ENCODE assay signal across 1 cellular context in the genomic region with DNA sequence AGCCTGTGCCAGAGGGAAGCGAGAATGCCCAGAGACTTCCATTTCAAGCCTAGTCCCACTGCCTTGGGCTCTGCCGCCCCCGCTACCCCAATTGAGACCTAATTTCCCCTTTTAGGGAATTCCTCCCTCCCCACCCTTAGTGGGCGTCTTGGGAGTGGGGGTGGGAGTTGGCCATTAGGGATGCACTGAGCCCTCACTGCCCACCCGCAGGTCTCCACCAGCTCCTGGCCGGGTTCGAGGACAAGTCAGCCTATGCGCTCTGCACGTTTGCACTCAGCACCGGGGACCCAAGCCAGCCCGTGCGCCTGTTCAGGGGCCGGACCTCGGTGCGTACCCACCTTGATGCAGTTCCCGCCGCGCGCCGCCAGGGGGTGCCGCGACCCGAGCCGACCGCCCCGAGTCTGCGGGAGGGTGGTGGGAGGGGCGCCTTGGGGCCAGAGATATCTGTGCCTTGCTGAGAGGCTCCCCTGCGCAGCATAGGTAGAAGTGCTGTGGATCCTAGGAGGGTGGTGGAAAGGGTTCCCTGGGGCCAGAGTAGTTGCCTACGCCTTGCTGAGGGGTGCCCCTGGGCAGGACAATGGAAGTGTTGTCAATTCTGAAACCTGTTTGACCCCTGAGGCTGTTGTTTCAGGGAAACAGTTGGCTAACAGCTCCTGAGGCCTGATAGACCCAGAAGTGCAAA.
TF ChIP-seq lines count a peak whose summit lies in the region.

No MANE protein-coding gene starts in this region.

TF ChIP-seq in HepG2, 621 proteins besides CTCF, POLR2A, EP300 and RAD21 (continued from another document and continues in another):
- TF ChIP-seq, protein P1, sequence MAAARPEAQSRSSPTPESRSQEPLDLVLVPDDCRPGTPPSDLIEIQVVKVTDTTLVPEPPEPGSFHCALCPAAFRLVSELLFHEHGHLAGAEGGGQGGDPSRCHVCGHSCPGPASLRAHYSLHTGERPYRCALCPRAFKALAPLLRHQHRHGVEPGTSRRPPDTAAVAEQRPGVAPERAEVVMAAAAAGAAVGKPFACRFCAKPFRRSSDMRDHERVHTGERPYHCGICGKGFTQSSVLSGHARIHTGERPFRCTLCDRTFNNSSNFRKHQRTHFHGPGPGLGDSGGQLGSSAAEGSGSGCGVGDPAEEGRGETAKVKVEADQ (CRISPR knock-in tag; IDR thresholded peaks at IDR 0.05; ENCODE audit: borderline replicate concordance) = peak; percentile 80
- TF ChIP-seq JUND (CRISPR knock-in tag; IDR thresholded peaks at IDR 0.05) (peak; percentile 12; the same call in 1 of the 2 replicates), ATRX (CRISPR knock-in tag; IDR thresholded peaks at IDR 0.05; ENCODE audit: borderline replicate concordance) (no peak), JDP2 (CRISPR knock-in tag; IDR thresholded peaks at IDR 0.05; ENCODE audit: borderline replicate concordance) (no peak), BCL6 (CRISPR knock-in tag; IDR thresholded peaks at IDR 0.05) (peak; percentile 63; the same call in 1 of the 2 replicates), ZNF75D (CRISPR knock-in tag; IDR thresholded peaks at IDR 0.05; ENCODE audit: borderline replicate concordance) (no peak), ZNF3 (CRISPR knock-in tag; IDR thresholded peaks at IDR 0.05) (no peak), ZNF138 (CRISPR knock-in tag; IDR thresholded peaks at IDR 0.05; ENCODE audit: low read depth) (peak; percentile 80; the same call in 1 of the 2 replicates), SP140L (CRISPR knock-in tag; IDR thresholded peaks at IDR 0.05; ENCODE audit: borderline replicate concordance) (0 out of 2 replicates have a peak, but pooled peaks have one; percentile 25), ZNF431 (CRISPR knock-in tag; IDR thresholded peaks at IDR 0.05; ENCODE audit: borderline replicate concordance, low read depth) (0 out of 2 replicates have a peak, but pooled peaks have one; percentile 36), NR1H2 (CRISPR knock-in tag; IDR thresholded peaks at IDR 0.05; ENCODE audit: borderline replicate concordance, low read depth) (no peak; the same call in 1 of the 2 replicates), MIXL1 (CRISPR knock-in tag; IDR thresholded peaks at IDR 0.05) (peak; percentile 91), KMT2A (CRISPR knock-in tag; IDR thresholded peaks at IDR 0.05) (peak; percentile 76), SRY (CRISPR knock-in tag; IDR thresholded peaks at IDR 0.05) (0 out of 2 replicates have a peak, but pooled peaks have one; percentile 23), ZNF772 (CRISPR knock-in tag; IDR thresholded peaks at IDR 0.05) (peak; percentile 65; the same call in 1 of the 2 replicates), JARID2 (CRISPR knock-in tag; IDR thresholded peaks at IDR 0.05; ENCODE audit: insufficient replicate concordance) (peak; percentile 88), MXD4 (CRISPR knock-in tag; IDR thresholded peaks at IDR 0.05) (peak; percentile 69; the same call in 1 of the 2 replicates), POLR2AphosphoS2 (IDR thresholded peaks at IDR 0.05; ENCODE audit: low read depth, low read length) (no peak), HNF4G (IDR thresholded peaks at IDR 0.05; ENCODE audit: borderline replicate concordance, low read depth, low read length) (no peak), HNF4G (CRISPR knock-in tag; IDR thresholded peaks at IDR 0.05; ENCODE audit: borderline replicate concordance, low read depth) (peak; percentile 42; the same call in 1 of the 2 replicates), ZNF350 (CRISPR knock-in tag; IDR thresholded peaks at IDR 0.05; ENCODE audit: borderline replicate concordance, low read depth) (peak; percentile 90), TEAD3 (CRISPR knock-in tag; optimal IDR thresholded peaks at IDR 0.05; ENCODE audit: borderline replicate concordance) (peak; percentile 72), KDM1A (CRISPR knock-in tag; IDR thresholded peaks at IDR 0.05) (no peak), NRL (CRISPR knock-in tag; IDR thresholded peaks at IDR 0.05; ENCODE audit: borderline replicate concordance) (peak; percentile 91), PHB2 (IDR thresholded peaks at IDR 0.05; ENCODE audit: partially characterized antibody) (no peak), KDM3A (CRISPR knock-in tag; IDR thresholded peaks at IDR 0.05; ENCODE audit: low read depth) (peak; percentile 99), PLRG1 (conservative IDR thresholded peaks at IDR 0.05) (no peak), ZNF136 (CRISPR knock-in tag; IDR thresholded peaks at IDR 0.05; ENCODE audit: low read depth) (peak; percentile 55; the same call in 1 of the 2 replicates), ZNF629 (CRISPR knock-in tag; conservative IDR thresholded peaks at IDR 0.05) (0 out of 2 replicates have a peak, but pooled peaks have one; percentile 25), KDM6A (CRISPR knock-in tag; IDR thresholded peaks at IDR 0.05; ENCODE audit: low read depth) (no peak), FOXA1 (IDR thresholded peaks at IDR 0.05) (no peak), FOXA1 (CRISPR knock-in tag; IDR thresholded peaks at IDR 0.05) (peak; percentile 55), ZSCAN30 (CRISPR knock-in tag; IDR thresholded peaks at IDR 0.05) (no peak), PITX1 (CRISPR knock-in tag; IDR thresholded peaks at IDR 0.05) (peak; percentile 81; the same call in 1 of the 2 replicates), ZNF225 (CRISPR knock-in tag; IDR thresholded peaks at IDR 0.05) (peak; percentile 92; the same call in 1 of the 2 replicates), HMG20A (CRISPR knock-in tag; IDR thresholded peaks at IDR 0.05; ENCODE audit: borderline replicate concordance) (no peak), ZC3H13 (CRISPR knock-in tag; IDR thresholded peaks at IDR 0.05) (peak; percentile 67; the same call in 1 of the 2 replicates)
- TF ChIP-seq, protein P2, sequence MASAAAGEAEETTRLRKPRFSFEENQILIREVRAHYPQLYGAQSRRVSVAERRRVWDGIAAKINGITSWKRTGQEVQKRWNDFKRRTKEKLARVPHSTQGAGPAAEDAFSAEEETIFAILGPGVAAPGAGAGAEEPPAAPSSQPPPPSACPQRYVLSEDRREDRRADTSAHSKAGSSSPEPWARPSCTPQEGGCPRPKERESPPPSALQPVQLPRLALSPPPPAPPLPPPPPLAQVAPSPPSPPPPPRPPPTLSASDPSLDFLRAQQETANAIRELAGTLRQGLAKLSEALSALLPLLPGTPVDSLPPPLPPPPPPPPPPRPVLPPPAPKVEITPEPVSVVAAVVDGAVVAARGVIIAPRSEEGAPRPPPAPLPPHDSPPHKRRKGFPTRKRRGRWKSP (CRISPR knock-in tag; IDR thresholded peaks at IDR 0.05) = peak; percentile 74; the same call in 1 of the 2 replicates
- TF ChIP-seq, protein P3, sequence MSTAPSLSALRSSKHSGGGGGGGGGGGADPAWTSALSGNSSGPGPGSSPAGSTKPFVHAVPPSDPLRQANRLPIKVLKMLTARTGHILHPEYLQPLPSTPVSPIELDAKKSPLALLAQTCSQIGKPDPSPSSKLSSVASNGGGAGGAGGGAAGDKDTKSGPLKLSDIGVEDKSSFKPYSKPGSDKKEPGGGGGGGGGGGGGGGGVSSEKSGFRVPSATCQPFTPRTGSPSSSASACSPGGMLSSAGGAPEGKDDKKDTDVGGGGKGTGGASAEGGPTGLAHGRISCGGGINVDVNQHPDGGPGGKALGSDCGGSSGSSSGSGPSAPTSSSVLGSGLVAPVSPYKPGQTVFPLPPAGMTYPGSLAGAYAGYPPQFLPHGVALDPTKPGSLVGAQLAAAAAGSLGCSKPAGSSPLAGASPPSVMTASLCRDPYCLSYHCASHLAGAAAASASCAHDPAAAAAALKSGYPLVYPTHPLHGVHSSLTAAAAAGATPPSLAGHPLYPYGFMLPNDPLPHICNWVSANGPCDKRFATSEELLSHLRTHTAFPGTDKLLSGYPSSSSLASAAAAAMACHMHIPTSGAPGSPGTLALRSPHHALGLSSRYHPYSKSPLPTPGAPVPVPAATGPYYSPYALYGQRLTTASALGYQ (CRISPR knock-in tag; IDR thresholded peaks at IDR 0.05) = no peak
- TF ChIP-seq, protein P4, sequence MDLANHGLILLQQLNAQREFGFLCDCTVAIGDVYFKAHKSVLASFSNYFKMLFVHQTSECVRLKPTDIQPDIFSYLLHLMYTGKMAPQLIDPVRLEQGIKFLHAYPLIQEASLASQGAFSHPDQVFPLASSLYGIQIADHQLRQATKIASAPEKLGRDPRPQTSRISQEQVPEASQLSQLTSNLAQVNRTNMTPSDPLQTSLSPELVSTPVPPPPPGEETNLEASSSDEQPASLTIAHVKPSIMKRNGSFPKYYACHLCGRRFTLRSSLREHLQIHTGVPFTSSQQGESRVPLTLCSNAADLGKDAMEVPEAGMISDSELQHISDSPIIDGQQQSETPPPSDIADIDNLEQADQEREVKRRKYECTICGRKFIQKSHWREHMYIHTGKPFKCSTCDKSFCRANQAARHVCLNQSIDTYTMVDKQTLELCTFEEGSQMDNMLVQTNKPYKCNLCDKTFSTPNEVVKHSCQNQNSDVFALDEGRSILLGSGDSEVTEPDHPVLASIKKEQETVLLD (CRISPR knock-in tag; IDR thresholded peaks at IDR 0.05; ENCODE audit: low read depth) = no peak
- TF ChIP-seq, protein P5, sequence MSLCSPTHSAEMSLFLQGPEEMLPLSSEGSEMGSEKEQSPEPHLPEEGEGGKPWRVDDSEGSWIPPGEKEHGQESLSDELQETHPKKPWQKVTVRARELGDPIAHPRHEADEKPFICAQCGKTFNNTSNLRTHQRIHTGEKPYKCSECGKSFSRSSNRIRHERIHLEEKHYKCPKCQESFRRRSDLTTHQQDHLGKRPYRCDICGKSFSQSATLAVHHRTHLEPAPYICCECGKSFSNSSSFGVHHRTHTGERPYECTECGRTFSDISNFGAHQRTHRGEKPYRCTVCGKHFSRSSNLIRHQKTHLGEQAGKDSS (CRISPR knock-in tag; IDR thresholded peaks at IDR 0.05; ENCODE audit: borderline replicate concordance, low read depth) = peak; percentile 86; the same call in 1 of the 2 replicates
- TF ChIP-seq, protein P6, sequence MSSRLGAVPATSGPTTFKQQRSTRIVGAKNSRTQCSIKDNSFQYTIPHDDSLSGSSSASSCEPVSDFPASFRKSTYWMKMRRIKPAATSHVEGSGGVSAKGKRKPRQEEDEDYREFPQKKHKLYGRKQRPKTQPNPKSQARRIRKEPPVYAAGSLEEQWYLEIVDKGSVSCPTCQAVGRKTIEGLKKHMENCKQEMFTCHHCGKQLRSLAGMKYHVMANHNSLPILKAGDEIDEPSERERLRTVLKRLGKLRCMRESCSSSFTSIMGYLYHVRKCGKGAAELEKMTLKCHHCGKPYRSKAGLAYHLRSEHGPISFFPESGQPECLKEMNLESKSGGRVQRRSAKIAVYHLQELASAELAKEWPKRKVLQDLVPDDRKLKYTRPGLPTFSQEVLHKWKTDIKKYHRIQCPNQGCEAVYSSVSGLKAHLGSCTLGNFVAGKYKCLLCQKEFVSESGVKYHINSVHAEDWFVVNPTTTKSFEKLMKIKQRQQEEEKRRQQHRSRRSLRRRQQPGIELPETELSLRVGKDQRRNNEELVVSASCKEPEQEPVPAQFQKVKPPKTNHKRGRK (CRISPR knock-in tag; IDR thresholded peaks at IDR 0.05) = no peak
- TF ChIP-seq, protein P7, sequence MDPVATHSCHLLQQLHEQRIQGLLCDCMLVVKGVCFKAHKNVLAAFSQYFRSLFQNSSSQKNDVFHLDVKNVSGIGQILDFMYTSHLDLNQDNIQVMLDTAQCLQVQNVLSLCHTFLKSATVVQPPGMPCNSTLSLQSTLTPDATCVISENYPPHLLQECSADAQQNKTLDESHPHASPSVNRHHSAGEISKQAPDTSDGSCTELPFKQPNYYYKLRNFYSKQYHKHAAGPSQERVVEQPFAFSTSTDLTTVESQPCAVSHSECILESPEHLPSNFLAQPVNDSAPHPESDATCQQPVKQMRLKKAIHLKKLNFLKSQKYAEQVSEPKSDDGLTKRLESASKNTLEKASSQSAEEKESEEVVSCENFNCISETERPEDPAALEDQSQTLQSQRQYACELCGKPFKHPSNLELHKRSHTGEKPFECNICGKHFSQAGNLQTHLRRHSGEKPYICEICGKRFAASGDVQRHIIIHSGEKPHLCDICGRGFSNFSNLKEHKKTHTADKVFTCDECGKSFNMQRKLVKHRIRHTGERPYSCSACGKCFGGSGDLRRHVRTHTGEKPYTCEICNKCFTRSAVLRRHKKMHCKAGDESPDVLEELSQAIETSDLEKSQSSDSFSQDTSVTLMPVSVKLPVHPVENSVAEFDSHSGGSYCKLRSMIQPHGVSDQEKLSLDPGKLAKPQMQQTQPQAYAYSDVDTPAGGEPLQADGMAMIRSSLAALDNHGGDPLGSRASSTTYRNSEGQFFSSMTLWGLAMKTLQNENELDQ (CRISPR knock-in tag; IDR thresholded peaks at IDR 0.05; ENCODE audit: borderline replicate concordance) = peak; percentile 83; the same call in 1 of the 2 replicates
- TF ChIP-seq, protein P8, sequence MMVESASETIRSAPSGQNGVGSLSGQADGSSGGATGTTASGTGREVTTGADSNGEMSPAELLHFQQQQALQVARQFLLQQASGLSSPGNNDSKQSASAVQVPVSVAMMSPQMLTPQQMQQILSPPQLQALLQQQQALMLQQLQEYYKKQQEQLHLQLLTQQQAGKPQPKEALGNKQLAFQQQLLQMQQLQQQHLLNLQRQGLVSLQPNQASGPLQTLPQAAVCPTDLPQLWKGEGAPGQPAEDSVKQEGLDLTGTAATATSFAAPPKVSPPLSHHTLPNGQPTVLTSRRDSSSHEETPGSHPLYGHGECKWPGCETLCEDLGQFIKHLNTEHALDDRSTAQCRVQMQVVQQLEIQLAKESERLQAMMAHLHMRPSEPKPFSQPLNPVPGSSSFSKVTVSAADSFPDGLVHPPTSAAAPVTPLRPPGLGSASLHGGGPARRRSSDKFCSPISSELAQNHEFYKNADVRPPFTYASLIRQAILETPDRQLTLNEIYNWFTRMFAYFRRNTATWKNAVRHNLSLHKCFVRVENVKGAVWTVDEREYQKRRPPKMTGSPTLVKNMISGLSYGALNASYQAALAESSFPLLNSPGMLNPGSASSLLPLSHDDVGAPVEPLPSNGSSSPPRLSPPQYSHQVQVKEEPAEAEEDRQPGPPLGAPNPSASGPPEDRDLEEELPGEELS (CRISPR knock-in tag; IDR thresholded peaks at IDR 0.05) = peak; percentile 73
- TF ChIP-seq, protein P9, sequence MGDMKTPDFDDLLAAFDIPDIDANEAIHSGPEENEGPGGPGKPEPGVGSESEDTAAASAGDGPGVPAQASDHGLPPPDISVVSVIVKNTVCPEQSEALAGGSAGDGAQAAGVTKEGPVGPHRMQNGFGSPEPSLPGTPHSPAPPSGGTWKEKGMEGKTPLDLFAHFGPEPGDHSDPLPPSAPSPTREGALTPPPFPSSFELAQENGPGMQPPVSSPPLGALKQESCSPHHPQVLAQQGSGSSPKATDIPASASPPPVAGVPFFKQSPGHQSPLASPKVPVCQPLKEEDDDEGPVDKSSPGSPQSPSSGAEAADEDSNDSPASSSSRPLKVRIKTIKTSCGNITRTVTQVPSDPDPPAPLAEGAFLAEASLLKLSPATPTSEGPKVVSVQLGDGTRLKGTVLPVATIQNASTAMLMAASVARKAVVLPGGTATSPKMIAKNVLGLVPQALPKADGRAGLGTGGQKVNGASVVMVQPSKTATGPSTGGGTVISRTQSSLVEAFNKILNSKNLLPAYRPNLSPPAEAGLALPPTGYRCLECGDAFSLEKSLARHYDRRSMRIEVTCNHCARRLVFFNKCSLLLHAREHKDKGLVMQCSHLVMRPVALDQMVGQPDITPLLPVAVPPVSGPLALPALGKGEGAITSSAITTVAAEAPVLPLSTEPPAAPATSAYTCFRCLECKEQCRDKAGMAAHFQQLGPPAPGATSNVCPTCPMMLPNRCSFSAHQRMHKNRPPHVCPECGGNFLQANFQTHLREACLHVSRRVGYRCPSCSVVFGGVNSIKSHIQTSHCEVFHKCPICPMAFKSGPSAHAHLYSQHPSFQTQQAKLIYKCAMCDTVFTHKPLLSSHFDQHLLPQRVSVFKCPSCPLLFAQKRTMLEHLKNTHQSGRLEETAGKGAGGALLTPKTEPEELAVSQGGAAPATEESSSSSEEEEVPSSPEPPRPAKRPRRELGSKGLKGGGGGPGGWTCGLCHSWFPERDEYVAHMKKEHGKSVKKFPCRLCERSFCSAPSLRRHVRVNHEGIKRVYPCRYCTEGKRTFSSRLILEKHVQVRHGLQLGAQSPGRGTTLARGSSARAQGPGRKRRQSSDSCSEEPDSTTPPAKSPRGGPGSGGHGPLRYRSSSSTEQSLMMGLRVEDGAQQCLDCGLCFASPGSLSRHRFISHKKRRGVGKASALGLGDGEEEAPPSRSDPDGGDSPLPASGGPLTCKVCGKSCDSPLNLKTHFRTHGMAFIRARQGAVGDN (CRISPR knock-in tag; IDR thresholded peaks at IDR 0.05) = peak; percentile 99
